Comparison of ENCODE assay signal across 1 cellular context in the genomic region with DNA sequence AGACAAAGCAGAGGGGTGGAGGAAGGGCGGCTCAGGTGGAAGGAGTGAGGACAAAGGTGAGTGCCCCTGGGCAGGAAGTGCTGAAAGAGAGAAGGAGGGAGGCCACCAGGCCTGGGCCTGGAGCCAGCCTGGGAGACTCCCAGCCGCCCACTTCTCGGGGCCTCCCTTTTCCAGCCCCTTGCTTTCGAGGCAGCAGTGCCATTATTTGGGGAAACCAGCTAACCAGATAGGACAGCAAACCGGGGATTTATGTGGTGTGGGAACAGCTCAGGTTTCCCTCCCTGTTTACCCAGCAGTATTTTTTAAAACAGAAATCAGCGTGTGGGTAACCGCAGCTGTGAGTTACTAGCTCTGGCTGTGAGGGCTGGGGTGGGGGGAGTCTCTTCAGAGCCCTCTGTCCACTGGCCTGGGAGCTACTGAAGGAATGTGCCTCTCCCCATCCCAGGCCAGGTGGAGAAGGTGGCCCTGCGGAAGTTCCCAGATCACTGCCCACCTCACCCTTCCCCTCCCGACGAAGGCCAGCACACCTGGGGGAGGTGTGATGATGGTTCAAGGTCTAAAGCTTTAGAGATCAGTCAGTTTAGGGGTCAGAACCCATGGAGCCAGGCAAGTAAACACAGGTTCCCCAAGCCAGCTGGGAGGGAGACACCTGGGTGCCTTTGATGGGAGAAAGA.
TF ChIP-seq lines count a peak whose summit lies in the region.

No MANE protein-coding gene starts in this region.

TF ChIP-seq in HepG2, 621 proteins besides CTCF, POLR2A, EP300 and RAD21 (continued from another document):
- TF ChIP-seq RXRA (CRISPR knock-in tag; IDR thresholded peaks at IDR 0.05) (peak; percentile 20; the same call in 1 of the 2 replicates), PTBP1 (IDR thresholded peaks at IDR 0.05; ENCODE audit: low read depth, low read length, poor library complexity, severe bottlenecking) (no peak), RBM39 (IDR thresholded peaks at IDR 0.05; ENCODE audit: low read depth, low read length, poor library complexity, severe bottlenecking) (no peak), ELF4 (CRISPR knock-in tag; IDR thresholded peaks at IDR 0.05; ENCODE audit: borderline replicate concordance) (0 out of 2 replicates have a peak, but pooled peaks have one; percentile 32), TAF1 (CRISPR knock-in tag; IDR thresholded peaks at IDR 0.05) (no peak), RELA (CRISPR knock-in tag; IDR thresholded peaks at IDR 0.05) (no peak), CBFB (CRISPR knock-in tag; IDR thresholded peaks at IDR 0.05) (no peak), ATM (IDR thresholded peaks at IDR 0.05; ENCODE audit: borderline replicate concordance) (no peak), ZFP37 (CRISPR knock-in tag; IDR thresholded peaks at IDR 0.05; ENCODE audit: borderline replicate concordance) (0 out of 2 replicates have a peak, but pooled peaks have one; percentile 32), ZNF121 (CRISPR knock-in tag; IDR thresholded peaks at IDR 0.05) (no peak), NONO (IDR thresholded peaks at IDR 0.05) (no peak), NONO (CRISPR knock-in tag; conservative IDR thresholded peaks at IDR 0.05) (no peak), GABPA (IDR thresholded peaks at IDR 0.05; ENCODE audit: low read depth, low read length) (no peak), GABPA (CRISPR knock-in tag; IDR thresholded peaks at IDR 0.05; ENCODE audit: low read depth) (peak; percentile 46), ZNF616 (CRISPR knock-in tag; IDR thresholded peaks at IDR 0.05; ENCODE audit: low read depth) (peak; percentile 7; the same call in 1 of the 2 replicates), ZNF614 (CRISPR knock-in tag; IDR thresholded peaks at IDR 0.05; ENCODE audit: borderline replicate concordance) (no peak)
- TF ChIP-seq, protein P1, sequence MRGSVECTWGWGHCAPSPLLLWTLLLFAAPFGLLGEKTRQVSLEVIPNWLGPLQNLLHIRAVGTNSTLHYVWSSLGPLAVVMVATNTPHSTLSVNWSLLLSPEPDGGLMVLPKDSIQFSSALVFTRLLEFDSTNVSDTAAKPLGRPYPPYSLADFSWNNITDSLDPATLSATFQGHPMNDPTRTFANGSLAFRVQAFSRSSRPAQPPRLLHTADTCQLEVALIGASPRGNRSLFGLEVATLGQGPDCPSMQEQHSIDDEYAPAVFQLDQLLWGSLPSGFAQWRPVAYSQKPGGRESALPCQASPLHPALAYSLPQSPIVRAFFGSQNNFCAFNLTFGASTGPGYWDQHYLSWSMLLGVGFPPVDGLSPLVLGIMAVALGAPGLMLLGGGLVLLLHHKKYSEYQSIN (CRISPR knock-in tag; IDR thresholded peaks at IDR 0.05; ENCODE audit: borderline replicate concordance), result no peak
- TF ChIP-seq, protein P2, sequence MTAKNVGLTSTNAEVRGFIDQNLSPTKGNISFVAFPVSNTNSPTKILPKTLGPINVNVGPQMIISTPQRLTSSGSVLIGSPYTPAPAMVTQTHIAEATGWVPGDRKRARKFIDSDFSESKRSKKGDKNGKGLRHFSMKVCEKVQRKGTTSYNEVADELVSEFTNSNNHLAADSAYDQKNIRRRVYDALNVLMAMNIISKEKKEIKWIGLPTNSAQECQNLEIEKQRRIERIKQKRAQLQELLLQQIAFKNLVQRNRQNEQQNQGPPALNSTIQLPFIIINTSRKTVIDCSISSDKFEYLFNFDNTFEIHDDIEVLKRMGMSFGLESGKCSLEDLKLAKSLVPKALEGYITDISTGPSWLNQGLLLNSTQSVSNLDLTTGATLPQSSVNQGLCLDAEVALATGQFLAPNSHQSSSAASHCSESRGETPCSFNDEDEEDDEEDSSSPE (CRISPR knock-in tag; IDR thresholded peaks at IDR 0.05), result no peak
- TF ChIP-seq, protein P3, sequence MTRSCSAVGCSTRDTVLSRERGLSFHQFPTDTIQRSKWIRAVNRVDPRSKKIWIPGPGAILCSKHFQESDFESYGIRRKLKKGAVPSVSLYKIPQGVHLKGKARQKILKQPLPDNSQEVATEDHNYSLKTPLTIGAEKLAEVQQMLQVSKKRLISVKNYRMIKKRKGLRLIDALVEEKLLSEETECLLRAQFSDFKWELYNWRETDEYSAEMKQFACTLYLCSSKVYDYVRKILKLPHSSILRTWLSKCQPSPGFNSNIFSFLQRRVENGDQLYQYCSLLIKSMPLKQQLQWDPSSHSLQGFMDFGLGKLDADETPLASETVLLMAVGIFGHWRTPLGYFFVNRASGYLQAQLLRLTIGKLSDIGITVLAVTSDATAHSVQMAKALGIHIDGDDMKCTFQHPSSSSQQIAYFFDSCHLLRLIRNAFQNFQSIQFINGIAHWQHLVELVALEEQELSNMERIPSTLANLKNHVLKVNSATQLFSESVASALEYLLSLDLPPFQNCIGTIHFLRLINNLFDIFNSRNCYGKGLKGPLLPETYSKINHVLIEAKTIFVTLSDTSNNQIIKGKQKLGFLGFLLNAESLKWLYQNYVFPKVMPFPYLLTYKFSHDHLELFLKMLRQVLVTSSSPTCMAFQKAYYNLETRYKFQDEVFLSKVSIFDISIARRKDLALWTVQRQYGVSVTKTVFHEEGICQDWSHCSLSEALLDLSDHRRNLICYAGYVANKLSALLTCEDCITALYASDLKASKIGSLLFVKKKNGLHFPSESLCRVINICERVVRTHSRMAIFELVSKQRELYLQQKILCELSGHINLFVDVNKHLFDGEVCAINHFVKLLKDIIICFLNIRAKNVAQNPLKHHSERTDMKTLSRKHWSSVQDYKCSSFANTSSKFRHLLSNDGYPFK (CRISPR knock-in tag; IDR thresholded peaks at IDR 0.05; ENCODE audit: borderline replicate concordance), result peak; percentile 49; the same call in 1 of the 2 replicates
- TF ChIP-seq, protein P4, sequence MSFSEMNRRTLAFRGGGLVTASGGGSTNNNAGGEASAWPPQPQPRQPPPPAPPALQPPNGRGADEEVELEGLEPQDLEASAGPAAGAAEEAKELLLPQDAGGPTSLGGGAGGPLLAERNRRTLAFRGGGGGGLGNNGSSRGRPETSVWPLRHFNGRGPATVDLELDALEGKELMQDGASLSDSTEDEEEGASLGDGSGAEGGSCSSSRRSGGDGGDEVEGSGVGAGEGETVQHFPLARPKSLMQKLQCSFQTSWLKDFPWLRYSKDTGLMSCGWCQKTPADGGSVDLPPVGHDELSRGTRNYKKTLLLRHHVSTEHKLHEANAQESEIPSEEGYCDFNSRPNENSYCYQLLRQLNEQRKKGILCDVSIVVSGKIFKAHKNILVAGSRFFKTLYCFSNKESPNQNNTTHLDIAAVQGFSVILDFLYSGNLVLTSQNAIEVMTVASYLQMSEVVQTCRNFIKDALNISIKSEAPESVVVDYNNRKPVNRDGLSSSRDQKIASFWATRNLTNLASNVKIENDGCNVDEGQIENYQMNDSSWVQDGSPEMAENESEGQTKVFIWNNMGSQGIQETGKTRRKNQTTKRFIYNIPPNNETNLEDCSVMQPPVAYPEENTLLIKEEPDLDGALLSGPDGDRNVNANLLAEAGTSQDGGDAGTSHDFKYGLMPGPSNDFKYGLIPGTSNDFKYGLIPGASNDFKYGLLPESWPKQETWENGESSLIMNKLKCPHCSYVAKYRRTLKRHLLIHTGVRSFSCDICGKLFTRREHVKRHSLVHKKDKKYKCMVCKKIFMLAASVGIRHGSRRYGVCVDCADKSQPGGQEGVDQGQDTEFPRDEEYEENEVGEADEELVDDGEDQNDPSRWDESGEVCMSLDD (CRISPR knock-in tag; IDR thresholded peaks at IDR 0.05; ENCODE audit: borderline replicate concordance), result 0 out of 2 replicates have a peak, but pooled peaks have one; percentile 36
TF ChIP-seq in HepG2: peak in this region for 123.
